Comparison of ENCODE assay signal across 12 cellular contexts in the genomic region with DNA sequence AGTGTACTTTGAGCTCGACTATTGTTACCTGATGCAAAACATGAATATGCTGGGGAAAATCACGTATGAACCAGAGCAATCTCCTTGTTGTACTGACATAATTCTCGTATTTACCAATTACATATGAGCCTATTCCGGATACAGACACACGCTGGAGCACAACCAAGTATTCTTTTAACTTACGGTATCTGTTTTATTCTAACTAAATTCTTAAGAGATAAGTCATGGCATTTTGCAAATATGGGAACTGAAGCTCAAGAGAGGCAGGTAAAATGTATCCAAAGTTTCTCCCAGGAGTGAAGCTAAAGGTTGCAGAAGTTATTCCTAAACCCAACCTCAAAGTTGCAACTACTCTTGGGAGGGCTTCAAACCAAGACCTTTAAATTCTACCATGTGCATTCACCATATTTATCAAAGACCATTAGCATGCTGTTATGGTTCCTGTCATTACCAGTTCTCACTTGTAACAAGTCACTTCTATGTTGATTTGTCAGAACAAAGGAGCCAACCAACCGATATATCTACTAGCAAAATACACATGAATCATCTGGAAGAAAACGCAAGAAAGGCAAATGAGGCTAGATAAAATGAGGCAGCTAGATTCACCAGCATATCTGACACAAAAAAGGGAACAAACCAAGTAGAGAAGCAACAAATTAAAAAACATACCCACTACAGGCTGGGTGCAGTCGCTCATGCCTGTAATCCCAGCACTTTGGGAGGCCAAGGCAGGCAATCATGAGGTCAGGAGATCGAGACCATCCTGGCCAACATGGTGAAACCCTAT. TPM values are rescaled to one million over a fixed set of nuclear protein-coding genes. Genes with fewer than 3 reads are reported as not detected.
DNase-seq lines count a peak whose midpoint lies in the region; ATAC-seq lines count a peak whose summit lies in the region.
"Had no signal": no experiment of that assay in that cellular context is flagged by ENCODE, and none has a peak within 500 bp of the region (broad histone marks: within the 10 kb centered on the region; RNA-seq: fewer than 3 reads in every experiment).

No MANE protein-coding gene starts in this region.

- ATAC-seq in GM18520 (IDR thresholded peaks at IDR 0.05; ENCODE audit: unreplicated experiment) (no peak), GM21576 (IDR thresholded peaks at IDR 0.05; ENCODE audit: unreplicated experiment) (no peak)

- no peak for DNase-seq in activated T-helper 1 cell treated with anti-CD3 and anti-CD28 coated beads, Interleukin-12 subunit alpha, Interleukin-12 subunit beta, Interleukin-2, Interleukin-4 antibody, amounts not matched to agents 30 ng/mL and 10 ng/mL and 1 ng/mL, durations not matched to agents 14 hours and 24 hours and 36 hours (ENCODE audit: low spot score)
- DNase-seq in kidney tubule cell (ENCODE audit: low spot score): peak; percentile 66
- no peak for DNase-seq in OCI-M2 (lab: John Stamatoyannopoulos, UW; ENCODE audit: unreplicated experiment)
- DNase-seq in NCI-H187 (lab: John Stamatoyannopoulos, UW): no peak
- DNase-seq: activated CD4-positive, alpha-beta T cell treated with anti-CD3 and anti-CD28 coated beads for 48 hours; activated naive CD4-positive, alpha-beta T cell treated with Interleukin-2 at 50 U/mL for 16 hours; NCI-H1417 treated with DMSO at 0.1 percent for 48 hours; NCI-H748 treated with DMSO at 0.1 percent for 48 hours had no signal

- H3K4me3 ChIP-seq in BLaER1 treated with 17β-estradiol and CSF1 and Interleukin-3, amounts not matched to agents 10 nM and 100 nM: no peak overlapping the region
- H3K4me3 ChIP-seq in HUES48 (ENCODE audit: low read depth, low read length): no peak overlapping the region

- H3K4me2 ChIP-seq in BLaER1 treated with 17β-estradiol and CSF1 and Interleukin-3, amounts not matched to agents 10 nM and 100 nM: peak overlapping the region in 8 of 11 experiments; percentile 16 to 77 (median 41); a peak in 14 of 22 replicates

- peaks cover 0 to 90% (median 66%) of the 10 kb centered on the region in 11 experiments; a peak in 19 of 22 replicates for H3K36me3 ChIP-seq in BLaER1 treated with 17β-estradiol and CSF1 and Interleukin-3, amounts not matched to agents 10 nM and 100 nM
- no peaks in the 10 kb centered on the region for H3K36me3 ChIP-seq in HUES48 (ENCODE audit: control insufficient read depth, insufficient read depth, low read length)

- intact Hi-C loops in activated T-helper 1 cell treated with anti-CD3 and anti-CD28 coated beads, Interleukin-12 subunit alpha, Interleukin-12 subunit beta, Interleukin-2, Interleukin-4 antibody, amounts not matched to agents 30 ng/mL and 10 ng/mL and 1 ng/mL, durations not matched to agents 14 hours and 24 hours and 36 hours (cut with micrococcal nuclease): no loop called here

- peaks cover 100% of the 10 kb centered on the region in 11 experiments for H4K20me1 ChIP-seq in BLaER1 treated with 17β-estradiol and CSF1 and Interleukin-3, amounts not matched to agents 10 nM and 100 nM

- peaks cover 0 to 38% (median 0%) of the 10 kb centered on the region in 11 experiments; a peak in 5 of 22 replicates for H3K9me3 ChIP-seq in BLaER1 treated with 17β-estradiol and CSF1 and Interleukin-3, amounts not matched to agents 10 nM and 100 nM (replicated peaks in 1 of 11)
- no peaks in the 10 kb centered on the region for H3K9me3 ChIP-seq in HUES48 (ENCODE audit: control insufficient read depth, insufficient read depth, low read length)

- H3K4me1 ChIP-seq in BLaER1 treated with 17β-estradiol and CSF1 and Interleukin-3, amounts not matched to agents 10 nM and 100 nM: peaks cover 19 to 93% (median 31%) of the 10 kb centered on the region in 10 experiments; a peak in 18 of 20 replicates
- peaks cover 38% of the 10 kb centered on the region for H3K4me1 ChIP-seq in HUES48 (ENCODE audit: control insufficient read depth, insufficient read depth, low read length)

- no peaks in the 10 kb centered on the region for H3K9me3 Mint-ChIP-seq in activated T-helper 1 cell treated with anti-CD3 and anti-CD28 coated beads, Interleukin-12 subunit alpha, Interleukin-12 subunit beta, Interleukin-2, Interleukin-4 antibody, amounts not matched to agents 30 ng/mL and 10 ng/mL and 1 ng/mL, durations not matched to agents 14 hours and 24 hours and 36 hours

- peaks cover 43% of the 10 kb centered on the region for H3K4me1 Mint-ChIP-seq in activated T-helper 1 cell treated with anti-CD3 and anti-CD28 coated beads, Interleukin-12 subunit alpha, Interleukin-12 subunit beta, Interleukin-2, Interleukin-4 antibody, amounts not matched to agents 30 ng/mL and 10 ng/mL and 1 ng/mL, durations not matched to agents 14 hours and 24 hours and 36 hours (ENCODE audit: low read depth)

- H3K4me3 Mint-ChIP-seq in activated T-helper 1 cell treated with anti-CD3 and anti-CD28 coated beads, Interleukin-12 subunit alpha, Interleukin-12 subunit beta, Interleukin-2, Interleukin-4 antibody, amounts not matched to agents 30 ng/mL and 10 ng/mL and 1 ng/mL, durations not matched to agents 14 hours and 24 hours and 36 hours: no peak overlapping the region

- H3K27ac ChIP-seq in BLaER1 treated with 17β-estradiol and CSF1 and Interleukin-3, amounts not matched to agents 10 nM and 100 nM: peak overlapping the region in 5 of 11 experiments; percentile 23 to 44 (median 36); a peak in 9 of 22 replicates
- H3K27ac ChIP-seq in HUES48 (ENCODE audit: low read depth, low read length): peak overlapping the region; percentile 10

- no peaks in the 10 kb centered on the region for H3K27me3 ChIP-seq in BLaER1 treated with 17β-estradiol and CSF1 and Interleukin-3, amounts not matched to agents 10 nM and 100 nM
- no peaks in the 10 kb centered on the region for H3K27me3 ChIP-seq in HUES48 (ENCODE audit: control insufficient read depth, insufficient read depth, low read length)

- peak overlapping the region; percentile 62 for H3K27ac Mint-ChIP-seq in activated T-helper 1 cell treated with anti-CD3 and anti-CD28 coated beads, Interleukin-12 subunit alpha, Interleukin-12 subunit beta, Interleukin-2, Interleukin-4 antibody, amounts not matched to agents 30 ng/mL and 10 ng/mL and 1 ng/mL, durations not matched to agents 14 hours and 24 hours and 36 hours

- no peaks in the 10 kb centered on the region for H3K27me3 Mint-ChIP-seq in activated T-helper 1 cell treated with anti-CD3 and anti-CD28 coated beads, Interleukin-12 subunit alpha, Interleukin-12 subunit beta, Interleukin-2, Interleukin-4 antibody, amounts not matched to agents 30 ng/mL and 10 ng/mL and 1 ng/mL, durations not matched to agents 14 hours and 24 hours and 36 hours (ENCODE audit: insufficient read depth)

- H3K36me3 Mint-ChIP-seq in activated T-helper 1 cell treated with anti-CD3 and anti-CD28 coated beads, Interleukin-12 subunit alpha, Interleukin-12 subunit beta, Interleukin-2, Interleukin-4 antibody, amounts not matched to agents 30 ng/mL and 10 ng/mL and 1 ng/mL, durations not matched to agents 14 hours and 24 hours and 36 hours (ENCODE audit: low read depth): peaks cover 23% of the 10 kb centered on the region

- peak overlapping the region in 1 of 11 experiments; percentile 48; a peak in 1 of 22 replicates for H3K9ac ChIP-seq in BLaER1 treated with 17β-estradiol and CSF1 and Interleukin-3, amounts not matched to agents 10 nM and 100 nM
- H3K9ac ChIP-seq in HUES48 (ENCODE audit: low read depth, low read length): no peak overlapping the region

RNA-seq across cellular contexts. Expression of a gene that starts 17.8 kb away (rescaled TPM):
- total RNA-seq in activated T-helper 1 cell treated with anti-CD3 and anti-CD28 coated beads, Interleukin-12 subunit alpha, Interleukin-12 subunit beta, Interleukin-2, Interleukin-4 antibody, amounts not matched to agents 30 ng/mL and 10 ng/mL and 1 ng/mL, durations not matched to agents 14 hours and 24 hours and 36 hours: 184 and 190 TPM in 2 replicates
